In the genomic region with DNA sequence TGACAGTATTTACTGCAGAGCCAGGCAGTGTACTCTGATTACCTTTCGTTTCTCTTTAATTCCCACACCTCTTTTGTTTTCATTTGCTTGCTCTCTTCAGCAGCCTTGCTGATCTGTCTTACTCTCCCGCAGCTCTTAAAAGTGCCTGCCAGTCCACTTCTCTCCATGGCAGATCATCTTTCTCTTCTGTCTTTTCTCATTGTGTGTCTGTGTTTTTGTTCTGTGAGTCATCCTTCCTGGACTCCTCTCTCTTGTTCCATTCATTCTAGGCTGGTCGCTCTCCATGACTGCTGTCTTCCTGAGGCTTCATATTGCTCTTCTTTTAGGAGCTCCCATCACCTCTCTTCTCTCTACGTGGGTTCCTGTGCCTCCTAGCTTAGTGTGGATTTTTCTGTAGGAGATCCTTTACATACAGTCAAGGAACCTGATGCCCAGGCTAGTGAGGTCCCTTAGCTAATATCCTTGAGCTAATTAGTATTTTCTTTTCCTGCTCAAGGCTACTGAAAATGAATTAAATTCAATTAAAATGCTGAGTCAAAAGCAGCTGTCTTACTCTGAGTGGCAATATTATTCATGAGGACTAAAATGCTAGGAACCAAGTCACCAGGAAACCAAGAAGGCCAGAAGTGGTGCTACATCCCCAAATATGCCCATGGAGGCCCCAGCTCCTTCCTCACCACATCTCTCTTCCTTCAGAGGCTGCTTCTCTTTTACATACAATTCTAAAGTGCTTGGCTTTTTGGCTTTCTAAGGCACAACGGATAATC, we compare ENCODE assay signal across 10 cellular contexts.
DNase-seq lines count a peak whose midpoint lies in the region; ATAC-seq and TF ChIP-seq lines count a peak whose summit lies in the region.
"Had no signal": no experiment of that assay in that cellular context is flagged by ENCODE, and none has a peak within 500 bp of the region (broad histone marks: within the 10 kb centered on the region; RNA-seq: fewer than 3 reads in every experiment).

No MANE protein-coding gene starts in this region.

- TF ChIP-seq CTCF in OCI-LY7 (conservative IDR thresholded peaks at IDR 0.05; ENCODE audit: low read length) (no peak), endodermal cell (conservative IDR thresholded peaks at IDR 0.05) (no peak), GM10248 (IDR thresholded peaks at IDR 0.05; ENCODE audit: control extremely low read depth, extremely low read depth, low read depth, missing control alignments) (no peak)

- no peak for ATAC-seq in GM19467 (IDR thresholded peaks at IDR 0.05; ENCODE audit: unreplicated experiment)

- H3K4me3 ChIP-seq in OCI-LY7 (ENCODE audit: low read depth, low read length, poor library complexity, severe bottlenecking): no peak overlapping the region
- no peak overlapping the region for H3K4me3 ChIP-seq in endodermal cell (ENCODE audit: low read length)
- H3K4me3 ChIP-seq: lung had no signal

- no peak overlapping the region for H3K9ac ChIP-seq in endodermal cell (ENCODE audit: extremely low read depth, low read length, poor library complexity, severe bottlenecking)

- H3K4me1 Mint-ChIP-seq in endodermal cell: peaks cover 38% of the 10 kb centered on the region

- no peaks in the 10 kb centered on the region for H3K9me2 ChIP-seq in OCI-LY7 (ENCODE audit: insufficient read depth, low read length)

- H3K4me3 Mint-ChIP-seq in endodermal cell: no peak overlapping the region

- POLR2A ChIA-PET in OCI-LY7 (lab: Charles Lee): no interaction called here
- POLR2A ChIA-PET in GM10248 (lab: Yijun Ruan, JAX): no interaction called here

- H3K4me2 ChIP-seq in OCI-LY7 (ENCODE audit: low read length): 0 out of 2 replicates have a peak overlapping the region, but pooled peaks have one; percentile 8

- H3K9me3 Mint-ChIP-seq in endodermal cell: no peaks in the 10 kb centered on the region

- no TSS peak for BruUV-seq in OCI-LY7 (replicated peaks; lab: Mats Ljungman, UMichigan)

- DNase-seq in NCI-H510A treated with DMSO at 0.1 percent for 48 hours (lab: John Stamatoyannopoulos, UW) (peak; percentile 91), NCI-H510A (lab: John Stamatoyannopoulos, UW) (no peak), OCI-LY7 (ENCODE audit: low spot score) (no peak), endodermal cell (no peak), renal cortical epithelial cell (ENCODE audit: low read depth) (peak; percentile 79), GM10248 (ENCODE audit: extremely low spot score) (no peak), SKM-1 (lab: John Stamatoyannopoulos, UW; ENCODE audit: unreplicated experiment) (no peak)
- DNase-seq: AML-193 had no signal

- H4K20me1 ChIP-seq in OCI-LY7 (ENCODE audit: insufficient read depth, low read length): no peaks in the 10 kb centered on the region; the same call in 1 of the 2 replicates

- no peak overlapping the region for H3K27ac Mint-ChIP-seq in endodermal cell

- CTCF ChIA-PET in OCI-LY7 (lab: Charles Lee; ENCODE audit: unreplicated experiment) (no interaction called here), GM10248 (lab: Yijun Ruan, JAX) (interaction anchor here (1.2 to 3.7 kb wide), 6 partner anchors 7 to 150 kb away, joined by 3 to 18 read pairs (median 4); no protein-coding TSS in a partner anchor)

- H3K79me2 ChIP-seq in OCI-LY7 (ENCODE audit: insufficient read depth, low read depth, low read length): no peaks in the 10 kb centered on the region

- 57 to 62% methylated on average over 2 to 5 of the region's 5 CpGs for WGBS in endodermal cell (ENCODE audit: insufficient coverage in 1 of 2, insufficient read length in 1 of 2), 2 experiments

- no peaks in the 10 kb centered on the region for H3K27me3 Mint-ChIP-seq in endodermal cell (ENCODE audit: insufficient read depth)

- H2AFZ ChIP-seq in OCI-LY7 (ENCODE audit: low read length): no peak overlapping the region

- H3K27ac ChIP-seq in OCI-LY7 (ENCODE audit: low read depth, low read length, poor library complexity, severe bottlenecking): no peak overlapping the region
- H3K27ac ChIP-seq in endodermal cell (ENCODE audit: low read depth, low read length): peak overlapping the region; percentile 50

- H3K27me3 ChIP-seq in endodermal cell (ENCODE audit: control insufficient read depth, insufficient read depth, low read length, poor library complexity, severe bottlenecking): no peaks in the 10 kb centered on the region

- H3K9me3 ChIP-seq in OCI-LY7 (ENCODE audit: low read length): no peaks in the 10 kb centered on the region
- H3K9me3 ChIP-seq in endodermal cell (ENCODE audit: control insufficient read depth, low read length): no peaks in the 10 kb centered on the region

- peaks cover 2% of the 10 kb centered on the region for H3K36me3 Mint-ChIP-seq in endodermal cell (ENCODE audit: low read depth)

- H3K36me3 ChIP-seq in OCI-LY7 (ENCODE audit: insufficient read depth, low read length) (no peaks in the 10 kb centered on the region), endodermal cell (ENCODE audit: control insufficient read depth, insufficient read depth, low read length) (peaks cover 3% of the 10 kb centered on the region)

- H3K4me1 ChIP-seq in OCI-LY7 (ENCODE audit: insufficient read depth, low read length, poor library complexity, severe bottlenecking) (peaks cover 8% of the 10 kb centered on the region), endodermal cell (ENCODE audit: control insufficient read depth, insufficient read depth, low read length) (no peaks in the 10 kb centered on the region)

- intact Hi-C loops in OCI-LY7 (cut with micrococcal nuclease; ENCODE audit: unreplicated experiment): no loop called here

Comparison
In these comparisons a context has a peak if more than half of its experiments do, and no peak if none do; other contexts are left out.
1. DNase-seq: peak in NCI-H510A treated with DMSO at 0.1 percent for 48 hours (single experiment) and renal cortical epithelial cell (single experiment); none in NCI-H510A (single experiment), OCI-LY7 (single experiment), endodermal cell (single experiment), GM10248 (single experiment) and SKM-1 (single experiment).